Comparison of ENCODE assay signal across 26 cellular contexts in genomic region chr10:34762603-34763299, GRCh38. TPM values are rescaled to one million over a fixed set of nuclear protein-coding genes. Genes with fewer than 3 reads are reported as not detected.
DNase-seq lines count a peak whose midpoint lies in the region; ATAC-seq, FAIRE-seq and TF ChIP-seq lines count a peak whose summit lies in the region.
"Had no signal": no experiment of that assay in that cellular context is flagged by ENCODE, and none has a peak within 500 bp of the region (broad histone marks: within the 10 kb centered on the region; RNA-seq: fewer than 3 reads in every experiment).

No MANE protein-coding gene starts in this region.

- no peak for TF ChIP-seq RAD21 in K562 (CRISPR knock-in tag; conservative IDR thresholded peaks at IDR 0.05 in 1 of 2, IDR thresholded peaks at IDR 0.05 in 1 of 2)

- H3K9me3 Mint-ChIP-seq in H9: no peaks in the 10 kb centered on the region
- H3K9me3 Mint-ChIP-seq: activated T-helper 2 cell treated with anti-CD3 and anti-CD28 coated beads, Interferon-gamma antibody, Interleukin-2, Interleukin-4, amounts not matched to agents 10 μg/mL and 5 μg/mL and 100 μg/mL, durations not matched to agents 14 hours and 24 hours and 36 hours; CD8-positive, alpha-beta T cell had no signal

- H2AFZ ChIP-seq in H9 (ENCODE audit: low read length) (no peak overlapping the region), K562 (ENCODE audit: low read depth, low read length) (no peak overlapping the region)
- H2AFZ ChIP-seq: parathyroid adenoma had no signal

- H2BK15ac ChIP-seq in H9 (ENCODE audit: low read depth, low read length): no peak overlapping the region

- H3K4me2 ChIP-seq in H9 (ENCODE audit: insufficient read depth, insufficient read length, low read length) (no peak overlapping the region), K562 (ENCODE audit: insufficient read depth, low read length) (no peak overlapping the region)
- H3K4me2 ChIP-seq: KMS-11 had no signal

- no peak overlapping the region for H2BK12ac ChIP-seq in H9 (ENCODE audit: insufficient read length, low read depth, low read length)

- H3K4me3 ChIP-seq in K562: no peak overlapping the region
- H3K4me3 ChIP-seq in right lobe of liver: no peak overlapping the region
- H3K4me3 ChIP-seq: body of pancreas, thyroid gland had no signal

- peak; percentile 24 for DNase-seq in ELR (ENCODE audit: low read depth)
- no peak for DNase-seq in H9
- no peak for DNase-seq in K562 (ENCODE audit: extremely low read depth in 1 of 4, low spot score in 3 of 4)
- no peak for DNase-seq in right lobe of liver
- no peak for DNase-seq in HPDE6-E6E7 (ENCODE audit: extremely low spot score)
- no peak for DNase-seq in stimulated activated CD4-positive, alpha-beta T cell treated with anti-CD3 and anti-CD28 coated beads, Interleukin-4, amount 100 ng/mL, for 4 hours
- DNase-seq: activated CD4-positive, alpha-beta T cell treated with anti-CD3 and anti-CD28 coated beads for 36 hours; activated CD8-positive, alpha-beta T cell treated with anti-CD3 and anti-CD28 coated beads, Interleukin-2, amount 10 ng/mL, durations not matched to agents 7 days and 5 days; activated naive CD4-positive, alpha-beta T cell treated with anti-CD3 and anti-CD28 coated beads, Interleukin-2, amount 50 U/mL, for 16 hours; BE2C; body of pancreas; CD8-positive, alpha-beta T cell; glutamatergic neuron; NCI-H1417; NCI-H2029; NCI-H524 treated with DMSO at 0.1 percent for 48 hours; right cardiac atrium; SIG-M5; SW 1271; thyroid gland had no signal

- H3K27ac Mint-ChIP-seq in H9: peak overlapping the region in 1 of 3 experiments; percentile 7; a peak in 1 of 7 replicates
- H3K27ac Mint-ChIP-seq: activated CD4-positive, alpha-beta T cell treated with anti-CD3 and anti-CD28 coated beads for 36 hours; activated CD8-positive, alpha-beta T cell treated with anti-CD3 and anti-CD28 coated beads, Interleukin-2, amount 10 ng/mL, durations not matched to agents 7 days and 5 days; activated T-helper 2 cell treated with anti-CD3 and anti-CD28 coated beads, Interferon-gamma antibody, Interleukin-2, Interleukin-4, amounts not matched to agents 10 μg/mL and 5 μg/mL and 100 μg/mL, durations not matched to agents 14 hours and 24 hours and 36 hours; CD8-positive, alpha-beta T cell had no signal

- H3K9me1 ChIP-seq in K562 (ENCODE audit: control insufficient read depth, insufficient read depth, low read length): no peaks in the 10 kb centered on the region

- H3K27ac ChIP-seq in H9 (ENCODE audit: insufficient read length, low read depth, low read length): no peak overlapping the region
- H3K27ac ChIP-seq in K562 (ENCODE audit: extremely low read depth, low read depth, low read length): no peak overlapping the region
- H3K27ac ChIP-seq in right lobe of liver: no peak overlapping the region
- H3K27ac ChIP-seq: KMS-11, parathyroid adenoma, thyroid gland had no signal

- no peak for FAIRE-seq in K562 (lab: Jason Lieb, UNC)
- FAIRE-seq: H1, RCC 7860 had no signal

- no peak overlapping the region for H3T11ph ChIP-seq in H9 (ENCODE audit: low read length)

- H3K79me1 ChIP-seq in H9 (ENCODE audit: insufficient read depth, low read depth, low read length, poor library complexity, severe bottlenecking): peaks cover 13% of the 10 kb centered on the region

- H2BK120ac ChIP-seq in H9 (ENCODE audit: low read depth, low read length, poor library complexity, severe bottlenecking): no peak overlapping the region

- no peaks in the 10 kb centered on the region for H3K9me3 ChIP-seq in H9 (ENCODE audit: control insufficient read depth, low read depth, low read length)
- no peaks in the 10 kb centered on the region for H3K9me3 ChIP-seq in K562 (replicated peaks; ENCODE audit: control insufficient read depth, insufficient read depth, low read depth, low read length)
- H3K9me3 ChIP-seq in right lobe of liver: no peaks in the 10 kb centered on the region
- H3K9me3 ChIP-seq: BE2C, body of pancreas, thyroid gland had no signal

- POLR2A ChIA-PET in K562 (lab: Yijun Ruan, JAX): interaction anchor here (1.2 kb wide), 1 partner anchor 161 kb away, joined by 5 read pairs; no protein-coding TSS in a partner anchor

- H3K79me2 ChIP-seq in H9 (ENCODE audit: insufficient read depth, low read length) (peaks cover 9% of the 10 kb centered on the region; the same call in 1 of the 2 replicates), K562 (ENCODE audit: control insufficient read depth, insufficient read depth, low read length) (no peaks in the 10 kb centered on the region)

- intact Hi-C loops in K562 (cut with micrococcal nuclease): no loop called here
- intact Hi-C loops in right lobe of liver (cut with DNase I): no loop called here

- H4K8ac ChIP-seq in H9 (replicated peaks; ENCODE audit: insufficient read length, low read depth, low read length): no peak overlapping the region

- H3K56ac ChIP-seq in H9 (ENCODE audit: insufficient read length, low read depth, low read length): no peak overlapping the region

- 0 out of 3 replicates have a peak, but pooled peaks have one; percentile 18 for TF ChIP-seq CTCF in H9 (conservative IDR thresholded peaks at IDR 0.05)
- no peak for TF ChIP-seq CTCF in K562 (IDR thresholded peaks at IDR 0.05 in 2 of 3, conservative IDR thresholded peaks at IDR 0.05 in 1 of 3; ENCODE audit: insufficient read depth in 2 of 3, low read depth in 1 of 3, low read length in 3 of 3)
- TF ChIP-seq CTCF in right lobe of liver (IDR thresholded peaks at IDR 0.05): no peak

- CTCF ChIA-PET in K562 (lab: Yijun Ruan, JAX; ENCODE audit: low intra/inter-chr PET ratio): no interaction called here

- H2BK5ac ChIP-seq in H9 (ENCODE audit: insufficient read length, low read length): no peak overlapping the region

- no peak for TF ChIP-seq POLR2A in K562 (conservative IDR thresholded peaks at IDR 0.05)
- no peak for TF ChIP-seq POLR2A in right lobe of liver (IDR thresholded peaks at IDR 0.05)

- no peak overlapping the region for H3K4ac ChIP-seq in H9 (ENCODE audit: low read depth, low read length)

- no peak overlapping the region for H3K23ac ChIP-seq in H9 (ENCODE audit: insufficient read length, low read depth, low read length)

- ATAC-seq in K562: peak; percentile 32; the same call in 1 of the 3 replicates
- peak; percentile 28 to 53 (median 42) for ATAC-seq in right lobe of liver
- ATAC-seq in GM21786 (IDR thresholded peaks at IDR 0.05; ENCODE audit: unreplicated experiment): no peak
- ATAC-seq: activated CD4-positive, alpha-beta T cell treated with anti-CD3 and anti-CD28 coated beads for 36 hours; activated CD8-positive, alpha-beta T cell treated with anti-CD3 and anti-CD28 coated beads, Interleukin-2, amount 10 ng/mL, durations not matched to agents 7 days and 5 days; body of pancreas; CD8-positive, alpha-beta T cell; right cardiac atrium had no signal

- H3K27me3 Mint-ChIP-seq in H9 (ENCODE audit: low read depth): no peaks in the 10 kb centered on the region

- no peak overlapping the region for H3K4me3 Mint-ChIP-seq in H9
- H3K4me3 Mint-ChIP-seq: activated CD4-positive, alpha-beta T cell treated with anti-CD3 and anti-CD28 coated beads for 36 hours; activated CD8-positive, alpha-beta T cell treated with anti-CD3 and anti-CD28 coated beads, Interleukin-2, amount 10 ng/mL, durations not matched to agents 7 days and 5 days; CD8-positive, alpha-beta T cell had no signal

- no TSS peak for BruUV-seq in K562 (replicated peaks; lab: Mats Ljungman, UMichigan)

- no CpG with 5 or more reads among the region's 5 CpGs for WGBS in H9 (ENCODE audit: extremely low coverage, insufficient read length, low lambda C conversion rate)
- WGBS in K562 (ENCODE audit: insufficient coverage, low coverage, missing lambda C conversion rate): 26% methylated on average over 5 of the region's 5 CpGs
- 70% methylated on average over 5 of the region's 5 CpGs for WGBS in right lobe of liver (ENCODE audit: insufficient coverage, low coverage, low lambda C conversion rate, missing lambda C conversion rate)

- H4K91ac ChIP-seq in H9 (ENCODE audit: insufficient read length, low read depth, low read length): no peak overlapping the region

- H4K5ac ChIP-seq in H9 (ENCODE audit: insufficient read length, low read depth, low read length): no peak overlapping the region

- H3K27me3 ChIP-seq in H9 (ENCODE audit: insufficient read depth, low read length) (no peaks in the 10 kb centered on the region), K562 (ENCODE audit: control insufficient read depth in 2 of 2, insufficient read depth in 2 of 2, low read length in 2 of 2) (no peaks in the 10 kb centered on the region), right lobe of liver (no peaks in the 10 kb centered on the region)
- H3K27me3 ChIP-seq: BE2C, body of pancreas, thyroid gland had no signal

- no peak for TF ChIP-seq EP300 in K562 (IDR thresholded peaks at IDR 0.05; ENCODE audit: low read length)

- no peaks in the 10 kb centered on the region for H3K23me2 ChIP-seq in H9 (ENCODE audit: insufficient read length, low read depth, low read length, poor library complexity, severe bottlenecking)

- no peak overlapping the region for H3K14ac ChIP-seq in H9 (ENCODE audit: insufficient read depth, low read length)

- peaks cover 35 to 36% of the 10 kb centered on the region in 2 experiments for H3K4me1 Mint-ChIP-seq in H9

- H3K9ac ChIP-seq in H9 (ENCODE audit: extremely low read depth, insufficient read length, low read length) (no peak overlapping the region), K562 (ENCODE audit: insufficient read depth in 1 of 2, low read depth in 2 of 2, low read length in 2 of 2) (no peak overlapping the region)
- H3K9ac ChIP-seq: KMS-11, parathyroid adenoma had no signal

- H4K20me1 ChIP-seq in H9 (ENCODE audit: control insufficient read depth, insufficient read depth, insufficient read length): no peaks in the 10 kb centered on the region
- H4K20me1 ChIP-seq in K562 (replicated peaks; ENCODE audit: control insufficient read depth, insufficient read depth, low read length): 0 out of 2 replicates have a peak, but pooled peaks cover 3% of the 10 kb centered on the region

- H3K36me3 Mint-ChIP-seq in H9 (ENCODE audit: insufficient read depth in 1 of 3, low read depth in 3 of 3): no peaks in the 10 kb centered on the region
- H3K36me3 Mint-ChIP-seq: CD8-positive, alpha-beta T cell had no signal

- in situ Hi-C loops in K562 (cut with MboI): no loop called here

- H3K4me1 ChIP-seq in H9 (ENCODE audit: insufficient read depth, low read length) (peaks cover 6% of the 10 kb centered on the region; the same call in 1 of the 2 replicates), K562 (replicated peaks in 1 of 2; ENCODE audit: control insufficient read depth in 2 of 2, insufficient read depth in 2 of 2, low read length in 2 of 2) (peaks cover 0 to 6% of the 10 kb centered on the region in 2 experiments; a peak in 3 of 5 replicates), right lobe of liver (peaks cover 0 to 18% (median 6%) of the 10 kb centered on the region in 4 donors)

- no peak overlapping the region for H3K18ac ChIP-seq in H9 (ENCODE audit: insufficient read length, low read depth, low read length)

- no peaks in the 10 kb centered on the region for H3K36me3 ChIP-seq in K562 (ENCODE audit: control insufficient read depth, insufficient read depth, low read length)
- H3K36me3 ChIP-seq in right lobe of liver: no peaks in the 10 kb centered on the region
- H3K36me3 ChIP-seq: BE2C, thyroid gland had no signal

- H2BK20ac ChIP-seq in H9 (ENCODE audit: low read depth, low read length, poor library complexity, severe bottlenecking): no peak overlapping the region

- H2AK5ac ChIP-seq in H9 (ENCODE audit: insufficient read length, low read length): no peak overlapping the region

RNA-seq across cellular contexts. Expression of gene PARD3, which starts 52.3 kb away (rescaled TPM):
- total RNA-seq in H9 (2021) (44.7 and 47.2 TPM in 2 replicates), K562 (2014; rRNA removed) (7.7 and 8.4 TPM in 2 replicates), K562 (2014; rRNA removed; fragmentation: Illumina TruSeq; extraction: Trizol) (11.4 and 13.3 TPM in 2 replicates), K562 (2015; rRNA removed; fragmentation: Illumina TruSeq; extraction: Trizol) (8.8 and 11.7 TPM in 2 replicates), K562 (2021) (6.5 and 6.8 TPM in 2 replicates), right lobe of liver (10 to 100 TPM; 19.1 to 27.8 (median 22.0) TPM)
- total RNA-seq in K562 (2011; cell fraction: chromatin; rRNA removed; ENCODE audit: low replicate concordance): 8.3 and 11.4 TPM in 2 replicates
- total RNA-seq in K562 (2011; cell fraction: nucleolus; rRNA removed): 4.5 and 6.1 TPM in 2 replicates
- 5.0 and 7.4 TPM in 2 replicates for total RNA-seq in K562 (2011; cell fraction: nucleoplasm; rRNA removed)
- polyA plus RNA-seq in K562 (2011; rRNA removed) (11.6 and 19.2 TPM in 2 replicates), K562 (2014; fragmentation: Illumina TruSeq; extraction: Trizol) (9.3 and 9.9 TPM in 2 replicates), K562 (2014; fragmentation: Nextera tagmentation; extraction: Ambion mirVana) (1 to 10 TPM; 2.7 to 3.0 TPM), K562 (2014; rRNA removed) (5.0 and 6.4 TPM in 2 replicates)
- 4.3 and 14.5 TPM in 2 replicates for polyA plus RNA-seq in K562 (2011; cell fraction: cytosol; rRNA removed)
- 6.1 and 13.8 TPM in 2 replicates for polyA plus RNA-seq in K562 (2011; cell fraction: nucleus; rRNA removed)
- 4.5 and 5.7 TPM in 2 replicates for polyA plus RNA-seq in K562 (2012)
- 28.8 and 60.0 TPM in 2 replicates for polyA minus RNA-seq in K562 (2011; rRNA and poly(A)+ RNA removed)
- polyA minus RNA-seq in K562 (2011; cell fraction: cytosol; rRNA and poly(A)+ RNA removed): 7.9 and 20.2 TPM in 2 replicates
- 12.4 and 40.0 TPM in 2 replicates for polyA minus RNA-seq in K562 (2011; cell fraction: nucleus; rRNA and poly(A)+ RNA removed)
